ENCODE assay signal across 2 cellular contexts in genomic region chr19:35789978-35790944, GRCh38.
TF ChIP-seq lines count a peak whose summit lies in the region.

No MANE protein-coding gene starts in this region.

TF ChIP-seq in HEK293, 187 proteins besides CTCF, POLR2A, EP300 and RAD21:
- TF ChIP-seq GLIS1 (tag by site-specific recombination; IDR thresholded peaks at IDR 0.05) (peak; percentile 33; the same call in 1 of the 2 replicates), REST (tag by site-specific recombination; IDR thresholded peaks at IDR 0.05) (peak; percentile 44; the same call in 1 of the 2 replicates), ZIC2 (tag by site-specific recombination; IDR thresholded peaks at IDR 0.05) (peak; percentile 31), ZFP3 (tag by site-specific recombination; IDR thresholded peaks at IDR 0.05; ENCODE audit: low read depth) (0 out of 2 replicates have a peak, but pooled peaks have one; percentile 15), ZNF366 (tag by site-specific recombination; conservative IDR thresholded peaks at IDR 0.05) (no peak)

TF ChIP-seq in HepG2, 621 proteins besides CTCF, POLR2A, EP300 and RAD21:
- TF ChIP-seq HNRNPL (IDR thresholded peaks at IDR 0.05; ENCODE audit: low read depth, low read length) (peak; percentile 3; the same call in 1 of the 2 replicates), AGO2 (optimal IDR thresholded peaks at IDR 0.05; ENCODE audit: low read depth, low read length) (peak; percentile 7), ZNF24 (IDR thresholded peaks at IDR 0.05) (no peak), NRL (CRISPR knock-in tag; IDR thresholded peaks at IDR 0.05; ENCODE audit: borderline replicate concordance) (0 out of 2 replicates have a peak, but pooled peaks have one; percentile 14)
